In the genomic region with DNA sequence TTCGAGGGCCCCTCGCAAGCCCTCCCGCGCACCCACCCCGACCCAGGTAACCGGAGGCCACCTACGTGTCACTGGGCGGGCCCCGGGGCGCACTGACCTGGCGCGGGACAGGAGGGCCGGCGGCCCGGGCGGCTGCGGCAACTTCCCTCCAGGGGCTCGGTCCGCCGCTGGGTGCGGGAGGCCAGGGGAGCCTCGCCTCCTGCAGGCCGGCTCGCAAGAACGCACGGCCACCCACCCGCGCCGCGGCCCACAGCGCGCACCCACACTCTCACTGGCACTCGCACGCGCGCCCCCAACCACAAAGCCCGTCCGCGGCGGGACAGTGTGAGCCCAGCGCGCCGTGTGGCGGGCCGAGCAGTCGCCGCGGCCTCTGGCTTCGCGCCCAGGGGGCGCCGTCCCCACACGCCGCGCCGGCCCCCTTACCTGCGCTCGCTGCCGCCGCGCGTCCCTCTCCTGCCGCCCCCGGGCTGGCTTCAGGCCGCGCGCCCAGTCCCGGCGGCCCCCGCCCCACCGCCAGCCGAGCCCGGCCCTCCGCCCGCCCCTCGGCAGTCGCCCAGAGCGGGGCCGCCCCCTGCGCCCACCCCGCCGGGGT, we compare ENCODE assay signal across 8 cellular contexts. TPM values are rescaled to one million over a fixed set of nuclear protein-coding genes. Genes with fewer than 3 reads are reported as not detected.
A peak's percentile ranks its signal among the peaks of the same experiment; 100 is the strongest.
DNase-seq lines count a peak whose midpoint lies in the region; ATAC-seq, FAIRE-seq and TF ChIP-seq lines count a peak whose summit lies in the region.

No MANE protein-coding gene starts in this region.

- H2AK9ac ChIP-seq in IMR-90 (replicated peaks; ENCODE audit: low read depth, low read length, poor library complexity) = peak overlapping the region; percentile 93

- intact Hi-C loops in IMR-90 (cut with micrococcal nuclease) (loop anchor here (1.0 to 10.0 kb wide), 10 partner anchors 63 to 401 kb away; no protein-coding TSS in a partner anchor), MCF 10A (cut with micrococcal nuclease) (loop anchor here (5.0 kb wide), 2 partner anchors 259 to 396 kb away; no protein-coding TSS in a partner anchor)

- peak overlapping the region; percentile 84 for H2BK120ac ChIP-seq in IMR-90 (ENCODE audit: low read depth, low read length)

- H3K18ac ChIP-seq in IMR-90 (ENCODE audit: low read depth, low read length) = peak overlapping the region; percentile 81; the same call in 1 of the 2 replicates

- H2AK5ac ChIP-seq in IMR-90 (ENCODE audit: low read depth, low read length) = peak overlapping the region; percentile 87

- peak overlapping the region; percentile 68 for H3K4me3 Mint-ChIP-seq in MCF 10A (ENCODE audit: unreplicated experiment)
- peak overlapping the region in 1 of 2 donors; percentile 43 for H3K4me3 Mint-ChIP-seq in stimulated activated naive CD8-positive, alpha-beta T cell treated with anti-CD3 and anti-CD28 coated beads, Interleukin-15, amount 100 ng/mL, for 72 hours

- BruUV-seq in IMR-90 (replicated peaks; lab: Mats Ljungman, UMichigan) (no TSS peak), MCF 10A (replicated peaks; lab: Mats Ljungman, UMichigan) (no TSS peak)

- peak overlapping the region; percentile 97 for H3K27ac ChIP-seq in IMR-90 (ENCODE audit: insufficient read depth, low read length)

- ATAC-seq in IMR-90 (ENCODE audit: low read depth) = peak; percentile 4
- ATAC-seq in stimulated activated naive CD8-positive, alpha-beta T cell treated with anti-CD3 and anti-CD28 coated beads, Interleukin-15, amount 100 ng/mL, for 72 hours = peak; percentile 51

- H3K36me3 Mint-ChIP-seq in MCF 10A (ENCODE audit: insufficient read depth, unreplicated experiment) = no peaks in the 10 kb centered on the region

- H3K9me3 ChIP-seq in IMR-90 (ENCODE audit: control insufficient read depth, insufficient read depth, low read length) = no peaks in the 10 kb centered on the region

- TF ChIP-seq RAD21 in IMR-90 (IDR thresholded peaks at IDR 0.05; ENCODE audit: low read length) = peak; percentile 32

- peak overlapping the region; percentile 93 for H4K91ac ChIP-seq in IMR-90 (ENCODE audit: insufficient read depth, low read depth, low read length)

- H2AFZ ChIP-seq in IMR-90 (replicated peaks; ENCODE audit: low read length, poor library complexity) = peak overlapping the region; percentile 93

- H3K79me1 ChIP-seq in IMR-90 (ENCODE audit: low read depth in 1 of 2, low read length in 2 of 2) = peaks cover 0 to 15% of the 10 kb centered on the region in 2 experiments; a peak in 2 of 4 replicates

- H3K36me3 ChIP-seq in IMR-90 (ENCODE audit: control insufficient read depth, insufficient read depth, low read length) (peaks cover 2% of the 10 kb centered on the region; the same call in 1 of the 2 replicates), kidney epithelial cell (ENCODE audit: control insufficient read depth, insufficient read depth, low read length) (no peaks in the 10 kb centered on the region)

- dilution Hi-C loops in IMR-90 (cut with HindIII; ENCODE audit: low sequenced_read_pairs, unreplicated experiment) = no loop called here

- 0% methylated on average over 21 of the region's 82 CpGs; no CpG with 5 or more reads in 1 of the 2 experiments for WGBS in IMR-90 (ENCODE audit: extremely low coverage in 2 of 2, insufficient read length in 1 of 2), 2 experiments

- no peaks in the 10 kb centered on the region for H3K27me3 Mint-ChIP-seq in MCF 10A (ENCODE audit: insufficient read depth, unreplicated experiment)
- H3K27me3 Mint-ChIP-seq in stimulated activated naive CD8-positive, alpha-beta T cell treated with anti-CD3 and anti-CD28 coated beads, Interleukin-15, amount 100 ng/mL, for 72 hours = peaks cover 54% of the 10 kb centered on the region

- TF ChIP-seq CTCF in IMR-90 (conservative IDR thresholded peaks at IDR 0.05; ENCODE audit: low read depth, low read length) (peak; percentile 30; the same call in 1 of the 2 replicates), MCF 10A (IDR thresholded peaks at IDR 0.05; ENCODE audit: unreplicated experiment) (no peak), kidney epithelial cell (IDR thresholded peaks at IDR 0.05; ENCODE audit: insufficient read depth, low read length, poor library complexity, severe bottlenecking) (no peak)

- peak overlapping the region; percentile 43 to 94 for H4K8ac ChIP-seq in IMR-90 (ENCODE audit: low read depth in 2 of 2, low read length in 2 of 2)

- peaks cover 8% of the 10 kb centered on the region; the same call in 1 of the 2 replicates for H3K9me1 ChIP-seq in IMR-90 (ENCODE audit: insufficient read depth, low read length)

- peak overlapping the region; percentile 99; the same call in 1 of the 2 replicates for H3K56ac ChIP-seq in IMR-90 (ENCODE audit: extremely low read depth, insufficient read depth, low read length)

- peaks cover 8% of the 10 kb centered on the region for H3K4me1 ChIP-seq in IMR-90 (ENCODE audit: control insufficient read depth, insufficient read depth, low read length)

- CTCF ChIA-PET in IMR-90 (lab: Yijun Ruan, JAX) = no interaction called here
- CTCF ChIA-PET in MCF 10A (lab: Yijun Ruan, JAX) = no interaction called here

- POLR2A ChIA-PET in IMR-90 (lab: Charles Lee; ENCODE audit: unreplicated experiment) = no interaction called here
- POLR2A ChIA-PET in MCF 10A (lab: Yijun Ruan, JAX) = no interaction called here

- no peaks in the 10 kb centered on the region for H3K9me3 Mint-ChIP-seq in MCF 10A (ENCODE audit: unreplicated experiment)
- H3K9me3 Mint-ChIP-seq in stimulated activated naive CD8-positive, alpha-beta T cell treated with anti-CD3 and anti-CD28 coated beads, Interleukin-15, amount 100 ng/mL, for 72 hours = no peaks in the 10 kb centered on the region

- H2BK15ac ChIP-seq in IMR-90 (ENCODE audit: low read depth, low read length) = no peak overlapping the region; the same call in 2 of the 3 replicates

- in situ Hi-C loops in IMR-90 (cut with MboI; ENCODE audit: low sequenced_read_pairs) = loop anchor here (5.0 kb wide), 1 partner anchor 259 kb away; no protein-coding TSS in a partner anchor

- peak overlapping the region; percentile 78 for H4K5ac ChIP-seq in IMR-90 (ENCODE audit: low read depth, low read length)

- TF ChIP-seq POLR2A in IMR-90 (IDR thresholded peaks at IDR 0.05; ENCODE audit: low read depth, low read length) = no peak

- H3K27me3 ChIP-seq in IMR-90 (ENCODE audit: control insufficient read depth, insufficient read depth, low read length) (no peaks in the 10 kb centered on the region), kidney epithelial cell (ENCODE audit: control insufficient read depth, insufficient read depth, low read length) (no peaks in the 10 kb centered on the region)

- H3K4ac ChIP-seq in IMR-90 (ENCODE audit: low read depth, low read length) = peak overlapping the region; percentile 90

- peak overlapping the region; percentile 97 for H3K23ac ChIP-seq in IMR-90 (ENCODE audit: low read depth, low read length)

- H4K20me1 ChIP-seq in IMR-90 (ENCODE audit: insufficient read depth, low read length) = peaks cover 21% of the 10 kb centered on the region; the same call in 1 of the 2 replicates

- DNase-seq in NCI-H510A treated with DMSO at 0.1 percent for 48 hours (lab: John Stamatoyannopoulos, UW) (peak; percentile 26), NCI-H510A (lab: John Stamatoyannopoulos, UW) (no peak), IMR-90 (peak; percentile 27), MCF 10A (ENCODE audit: unreplicated experiment) (peak; percentile 11), kidney epithelial cell (ENCODE audit: low read depth) (no peak), GM19239 (ENCODE audit: insufficient read length, low spot score) (no peak), NCI-H1694 treated with DMSO at 0.1 percent for 48 hours (lab: John Stamatoyannopoulos, UW) (no peak)
- DNase-seq in stimulated activated naive CD8-positive, alpha-beta T cell treated with anti-CD3 and anti-CD28 coated beads, Interleukin-15, amount 100 ng/mL, for 72 hours = peak in 1 of 2 donors; percentile 2

- H2BK20ac ChIP-seq in IMR-90 (ENCODE audit: low read depth, low read length) = no peak overlapping the region

- H3K14ac ChIP-seq in IMR-90 (replicated peaks; ENCODE audit: low read depth, low read length) = peak overlapping the region; percentile 89

- FAIRE-seq in GM19239 (lab: Jason Lieb, UNC) = no peak

- H3K4me3 ChIP-seq in IMR-90 (ENCODE audit: insufficient read depth, low read depth, low read length) = peak overlapping the region; percentile 90
- peak overlapping the region; percentile 66 for H3K4me3 ChIP-seq in kidney epithelial cell (ENCODE audit: low read depth, low read length)

- H3K4me1 Mint-ChIP-seq in MCF 10A (ENCODE audit: insufficient read depth, unreplicated experiment) = peaks cover 18% of the 10 kb centered on the region
- H3K4me1 Mint-ChIP-seq in stimulated activated naive CD8-positive, alpha-beta T cell treated with anti-CD3 and anti-CD28 coated beads, Interleukin-15, amount 100 ng/mL, for 72 hours = peaks cover 7% of the 10 kb centered on the region

- peak overlapping the region; percentile 94 for H2BK5ac ChIP-seq in IMR-90 (ENCODE audit: low read depth, low read length, poor library complexity, severe bottlenecking)

- peak overlapping the region; percentile 65 for H3K27ac Mint-ChIP-seq in MCF 10A (ENCODE audit: low read depth, unreplicated experiment)
- no peak overlapping the region for H3K27ac Mint-ChIP-seq in stimulated activated naive CD8-positive, alpha-beta T cell treated with anti-CD3 and anti-CD28 coated beads, Interleukin-15, amount 100 ng/mL, for 72 hours

- H3K4me2 ChIP-seq in IMR-90 (ENCODE audit: low read depth, low read length) = peak overlapping the region; percentile 94; the same call in 1 of the 2 replicates

- H3K9ac ChIP-seq in IMR-90 (ENCODE audit: low read depth, low read length) = peak overlapping the region; percentile 99

TF ChIP-seq in IMR-90, 13 proteins besides CTCF, POLR2A, EP300 and RAD21 (continues in another document):
- TF ChIP-seq RFX5 (IDR thresholded peaks at IDR 0.05; ENCODE audit: low read depth, low read length) (no peak), MXI1 (IDR thresholded peaks at IDR 0.05; ENCODE audit: borderline replicate concordance, low read depth, low read length) (0 out of 2 replicates have a peak, but pooled peaks have one; percentile 43), MAFK (IDR thresholded peaks at IDR 0.05; ENCODE audit: low read depth, low read length) (no peak), NFE2L2 (IDR thresholded peaks at IDR 0.05; ENCODE audit: low read depth, low read length) (0 out of 2 replicates have a peak, but pooled peaks have one; percentile 1)

RNA-seq across cellular contexts. Expression of a gene that starts 0.4 kb away (rescaled TPM):
- total RNA-seq in IMR-90 (2012; rRNA removed) (260 and 315 TPM in 2 replicates), MCF 10A (2022) (0.21 and 0.47 TPM in 2 replicates), kidney epithelial cell (4.6 and 6.4 TPM in 2 replicates)
- polyA plus RNA-seq in IMR-90 (2012; rRNA removed) = 171 and 201 TPM in 2 replicates
- polyA plus RNA-seq in IMR-90 (2012; cell fraction: cytosol; rRNA removed) = 102 and 130 TPM in 2 replicates
- polyA plus RNA-seq in IMR-90 (2012; cell fraction: nucleus; rRNA removed; ENCODE audit: low replicate concordance) = 81.0 and 182 TPM in 2 replicates

Comparison
In these comparisons a context has a peak if more than half of its experiments do, and no peak if none do; other contexts are left out.
1. DNase-seq: peak in NCI-H510A treated with DMSO at 0.1 percent for 48 hours (single experiment), IMR-90 (single experiment) and MCF 10A (single experiment); none in NCI-H510A (single experiment), kidney epithelial cell (single experiment), GM19239 (single experiment) and NCI-H1694 treated with DMSO at 0.1 percent for 48 hours (single experiment).
2. RNA of a gene that starts 0.4 kb away (total RNA-seq): 260 to 315 TPM in IMR-90; 4.6 to 6.4 TPM in kidney epithelial cell and 0.21 to 0.47 TPM in MCF 10A; every median in the first group is over 10 times any median in the second.